31 cellular contexts compared by ENCODE assay signal in genomic region chr3:123002100-123002748, GRCh38. TPM values are rescaled to one million over a fixed set of nuclear protein-coding genes. Genes with fewer than 3 reads are reported as not detected.
"Had no signal": no experiment of that assay in that cellular context is flagged by ENCODE, and none has a peak within 500 bp of the region (broad histone marks: within the 10 kb centered on the region; RNA-seq: fewer than 3 reads in every experiment).

No MANE protein-coding gene starts in this region.

- H3K9me3 Mint-ChIP-seq: activated CD4-positive, alpha-beta T cell treated with anti-CD3 and anti-CD28 coated beads, Interleukin-2, amount 10 ng/mL, durations not matched to agents 24 days and 14 days; activated CD8-positive, alpha-beta T cell treated with anti-CD3 and anti-CD28 coated beads for 36 hours; activated naive CD8-positive, alpha-beta T cell treated with anti-CD3 and anti-CD28 coated beads for 36 hours; activated T-cell treated with anti-CD3 and anti-CD28 coated beads, Interleukin-2, amount 50 U/mL, for 72 hours; activated T-helper 17 cell treated with anti-CD3 and anti-CD28 coated beads, Interleukin-2, amount 50 U/mL, for 72 hours had no signal

- H3K9ac ChIP-seq: KMS-11 had no signal

- H3K36me3 Mint-ChIP-seq: activated naive CD8-positive, alpha-beta T cell treated with anti-CD3 and anti-CD28 coated beads for 36 hours had no signal

- DNase-seq: activated CD4-positive, alpha-beta T cell treated with anti-CD3 and anti-CD28 coated beads, Interleukin-2, amount 10 ng/mL, durations not matched to agents 24 days and 14 days; activated CD4-positive, alpha-beta T cell treated with anti-CD3 and anti-CD28 coated beads, Interleukin-2, amount 50 U/mL, for 4 hours; activated CD8-positive, alpha-beta T cell treated with anti-CD3 and anti-CD28 coated beads for 36 hours; activated effector memory CD4-positive, alpha-beta T cell treated with anti-CD3 and anti-CD28 coated beads, Interleukin-2, amount 50 U/mL, for 16 hours; activated naive CD4-positive, alpha-beta T cell; activated naive CD4-positive, alpha-beta T cell treated with anti-CD3 and anti-CD28 coated beads, Interleukin-2, amount 50 U/mL, for 16 hours; activated naive CD8-positive, alpha-beta T cell treated with anti-CD3 and anti-CD28 coated beads for 36 hours; activated T-cell treated with anti-CD3 and anti-CD28 coated beads, Interleukin-2, amount 50 U/mL, for 1 hour; activated T-cell treated with anti-CD3 and anti-CD28 coated beads, Interleukin-2, amount 50 U/mL, for 72 hours; amniotic stem cell; aorta; brain microvascular endothelial cell; central memory CD4-positive, alpha-beta T cell; MM.1S; MV-4-11; NCI-H1092 treated with DMSO at 0.1 percent for 48 hours; NCI-H1436; NCI-H1694; NCI-H2029; NCI-H2171 treated with DMSO at 0.1 percent for 48 hours; NCI-H345; NCI-H524 treated with DMSO at 0.1 percent for 48 hours; OCI-M1; Right ventricle myocardium superior; T1000; WERI-Rb-1 had no signal

- H3K4me1 Mint-ChIP-seq: activated T-helper 17 cell treated with anti-CD3 and anti-CD28 coated beads, Interleukin-2, amount 50 U/mL, for 72 hours had no signal

- H3K27ac ChIP-seq: brain microvascular endothelial cell, KMS-11, WERI-Rb-1 had no signal

- H3K4me3 Mint-ChIP-seq: activated CD4-positive, alpha-beta T cell treated with anti-CD3 and anti-CD28 coated beads, Interleukin-2, amount 10 ng/mL, durations not matched to agents 24 days and 14 days; activated CD8-positive, alpha-beta T cell treated with anti-CD3 and anti-CD28 coated beads for 36 hours; activated naive CD8-positive, alpha-beta T cell treated with anti-CD3 and anti-CD28 coated beads for 36 hours; activated T-cell treated with anti-CD3 and anti-CD28 coated beads, Interleukin-2, amount 50 U/mL, for 72 hours; activated T-helper 17 cell treated with anti-CD3 and anti-CD28 coated beads, Interleukin-2, amount 50 U/mL, for 72 hours had no signal

- H3K36me3 ChIP-seq: brain microvascular endothelial cell, WERI-Rb-1 had no signal

- H3K27ac Mint-ChIP-seq: activated CD4-positive, alpha-beta T cell treated with anti-CD3 and anti-CD28 coated beads, Interleukin-2, amount 10 ng/mL, durations not matched to agents 24 days and 14 days; activated CD8-positive, alpha-beta T cell treated with anti-CD3 and anti-CD28 coated beads for 36 hours; activated naive CD8-positive, alpha-beta T cell treated with anti-CD3 and anti-CD28 coated beads for 36 hours; activated T-cell treated with anti-CD3 and anti-CD28 coated beads, Interleukin-2, amount 50 U/mL, for 72 hours; activated T-helper 17 cell treated with anti-CD3 and anti-CD28 coated beads, Interleukin-2, amount 50 U/mL, for 72 hours had no signal

- H3K4me2 ChIP-seq: KMS-11 had no signal

- ATAC-seq: activated CD8-positive, alpha-beta T cell treated with anti-CD3 and anti-CD28 coated beads for 36 hours; activated T-cell treated with anti-CD3 and anti-CD28 coated beads, Interleukin-2, amount 50 U/mL, for 72 hours had no signal

RNA-seq across cellular contexts. Expression of gene SEMA5B, which starts 25.3 kb away (rescaled TPM):
- total RNA-seq: activated CD4-positive, alpha-beta T cell treated with anti-CD3 and anti-CD28 coated beads, Interleukin-2, amount 10 ng/mL, durations not matched to agents 24 days and 14 days; activated CD8-positive, alpha-beta memory T cell treated with anti-CD3 and anti-CD28 coated beads for 36 hours; activated CD8-positive, alpha-beta T cell treated with anti-CD3 and anti-CD28 coated beads for 36 hours; activated naive CD8-positive, alpha-beta T cell treated with anti-CD3 and anti-CD28 coated beads for 36 hours; activated T-cell treated with anti-CD3 and anti-CD28 coated beads, Interleukin-2, amount 50 U/mL, for 72 hours; T-helper 1 cell treated with Interleukin-12 subunit alpha and Interleukin-12 subunit beta and Interleukin-4 antibody, amounts not matched to agents 30 ng/mL and 1 ng/mL, for 36 hours; T-helper 2 cell treated with Interferon-gamma antibody and Interleukin-4, amounts not matched to agents 100 ng/mL and 5 ng/mL, for 36 hours had no signal
